ENCODE assay signal across 12 cellular contexts in genomic region chr11:64768300-64768694, GRCh38. TPM values are rescaled to one million over a fixed set of nuclear protein-coding genes. Genes with fewer than 3 reads are reported as not detected.
DNase-seq lines count a peak whose midpoint lies in the region; ATAC-seq and TF ChIP-seq lines count a peak whose summit lies in the region.
"Had no signal": no experiment of that assay in that cellular context is flagged by ENCODE, and none has a peak within 500 bp of the region (broad histone marks: within the 10 kb centered on the region; RNA-seq: fewer than 3 reads in every experiment).

No MANE protein-coding gene starts in this region.

- H3K9me3 Mint-ChIP-seq in natural killer cell = no peaks in the 10 kb centered on the region
- H3K9me3 Mint-ChIP-seq in natural killer cell treated with Interleukin-12 subunit alpha and Interleukin-12 subunit beta and Interleukin-15 and Interleukin-18, amount 100 ng/mL, for 72 hours = no peaks in the 10 kb centered on the region
- H3K9me3 Mint-ChIP-seq in activated CD4-positive, alpha-beta memory T cell treated with anti-CD3 and anti-CD28 coated beads, Interleukin-2, amount 10 ng/mL, durations not matched to agents 7 days and 5 days = no peaks in the 10 kb centered on the region
- no peaks in the 10 kb centered on the region for H3K9me3 Mint-ChIP-seq in type B pancreatic cell

- POLR2A ChIA-PET in activated CD4-positive, alpha-beta memory T cell treated with anti-CD3 and anti-CD28 coated beads, Interleukin-2, amount 10 ng/mL, durations not matched to agents 7 days and 5 days (lab: Charles Lee) = interaction anchor here (1.2 to 13.2 kb wide), 5 partner anchors 9 to 26 kb away, joined by 3 to 435 read pairs (median 7); partner anchors contain the start of genes RASGRP2 and SF1

- H3K27me3 Mint-ChIP-seq in natural killer cell (ENCODE audit: low read depth in 2 of 2) (no peaks in the 10 kb centered on the region), type B pancreatic cell (no peaks in the 10 kb centered on the region)
- H3K27me3 Mint-ChIP-seq in natural killer cell treated with Interleukin-12 subunit alpha and Interleukin-12 subunit beta and Interleukin-15 and Interleukin-18, amount 100 ng/mL, for 72 hours = no peaks in the 10 kb centered on the region
- H3K27me3 Mint-ChIP-seq in activated CD4-positive, alpha-beta memory T cell treated with anti-CD3 and anti-CD28 coated beads, Interleukin-2, amount 10 ng/mL, durations not matched to agents 7 days and 5 days = no peaks in the 10 kb centered on the region

- ATAC-seq in natural killer cell (no peak), gastroesophageal sphincter (no peak), GM18502 (IDR thresholded peaks at IDR 0.05; ENCODE audit: poor library complexity, unreplicated experiment) (no peak), GM21723 (IDR thresholded peaks at IDR 0.05; ENCODE audit: unreplicated experiment) (no peak)
- ATAC-seq in natural killer cell treated with Interleukin-12 subunit alpha and Interleukin-12 subunit beta and Interleukin-15 and Interleukin-18, amount 100 ng/mL, for 72 hours = no peak

- intact Hi-C loops in natural killer cell (cut with micrococcal nuclease) = no loop called here

- H3K36me3 Mint-ChIP-seq in natural killer cell (peaks cover 45% of the 10 kb centered on the region), type B pancreatic cell (peaks cover 60% of the 10 kb centered on the region)
- peaks cover 64% of the 10 kb centered on the region for H3K36me3 Mint-ChIP-seq in natural killer cell treated with Interleukin-12 subunit alpha and Interleukin-12 subunit beta and Interleukin-15 and Interleukin-18, amount 100 ng/mL, for 72 hours
- H3K36me3 Mint-ChIP-seq in activated CD4-positive, alpha-beta memory T cell treated with anti-CD3 and anti-CD28 coated beads, Interleukin-2, amount 10 ng/mL, durations not matched to agents 7 days and 5 days (ENCODE audit: low read depth) = peaks cover 94% of the 10 kb centered on the region

- peak overlapping the region in 3 of 4 donors; percentile 77 to 86 (median 82) for H3K27ac ChIP-seq in gastroesophageal sphincter

- no peak for TF ChIP-seq POLR2A in gastroesophageal sphincter (IDR thresholded peaks at IDR 0.05)

- no peaks in the 10 kb centered on the region for H3K9me3 ChIP-seq in gastroesophageal sphincter
- H3K9me3 ChIP-seq: mucosa of descending colon, psoas muscle, tibial nerve had no signal

- no peaks in the 10 kb centered on the region for H3K27me3 ChIP-seq in gastroesophageal sphincter
- H3K27me3 ChIP-seq: tibial nerve had no signal

- H3K4me3 ChIP-seq in gastroesophageal sphincter = no peak overlapping the region
- H3K4me3 ChIP-seq: mucosa of descending colon, psoas muscle, tibial nerve had no signal

- peak overlapping the region; percentile 83 to 95 for H3K27ac Mint-ChIP-seq in natural killer cell
- peak overlapping the region in 1 of 2 donors; percentile 4 for H3K27ac Mint-ChIP-seq in natural killer cell treated with Interleukin-12 subunit alpha and Interleukin-12 subunit beta and Interleukin-15 and Interleukin-18, amount 100 ng/mL, for 72 hours
- H3K27ac Mint-ChIP-seq in activated CD4-positive, alpha-beta memory T cell treated with anti-CD3 and anti-CD28 coated beads, Interleukin-2, amount 10 ng/mL, durations not matched to agents 7 days and 5 days = peak overlapping the region; percentile 85
- H3K27ac Mint-ChIP-seq in type B pancreatic cell = peak overlapping the region; percentile 50

- H3K4me1 Mint-ChIP-seq in natural killer cell (peaks cover 80 to 83% of the 10 kb centered on the region in 2 donors), type B pancreatic cell (ENCODE audit: unreplicated experiment) (peaks cover 28% of the 10 kb centered on the region)
- H3K4me1 Mint-ChIP-seq in natural killer cell treated with Interleukin-12 subunit alpha and Interleukin-12 subunit beta and Interleukin-15 and Interleukin-18, amount 100 ng/mL, for 72 hours (ENCODE audit: low read depth in 2 of 2) = peaks cover 70 to 78% of the 10 kb centered on the region in 2 donors
- H3K4me1 Mint-ChIP-seq in activated CD4-positive, alpha-beta memory T cell treated with anti-CD3 and anti-CD28 coated beads, Interleukin-2, amount 10 ng/mL, durations not matched to agents 7 days and 5 days = peaks cover 90% of the 10 kb centered on the region

- TF ChIP-seq CTCF in natural killer cell (IDR thresholded peaks at IDR 0.05) (no peak), gastroesophageal sphincter (IDR thresholded peaks at IDR 0.05) (no peak), type B pancreatic cell (conservative IDR thresholded peaks at IDR 0.05) (no peak)

- no peak for TF ChIP-seq EP300 in gastroesophageal sphincter (IDR thresholded peaks at IDR 0.05)

- H3K4me3 Mint-ChIP-seq in natural killer cell = peak overlapping the region; percentile 9
- no peak overlapping the region for H3K4me3 Mint-ChIP-seq in natural killer cell treated with Interleukin-12 subunit alpha and Interleukin-12 subunit beta and Interleukin-15 and Interleukin-18, amount 100 ng/mL, for 72 hours
- no peak overlapping the region for H3K4me3 Mint-ChIP-seq in activated CD4-positive, alpha-beta memory T cell treated with anti-CD3 and anti-CD28 coated beads, Interleukin-2, amount 10 ng/mL, durations not matched to agents 7 days and 5 days
- no peak overlapping the region for H3K4me3 Mint-ChIP-seq in type B pancreatic cell

- H3K36me3 ChIP-seq in gastroesophageal sphincter = peaks cover 29 to 100% of the 10 kb centered on the region in 2 donors

- no peak for DNase-seq in natural killer cell
- no peak for DNase-seq in natural killer cell treated with Interleukin-12 subunit alpha and Interleukin-12 subunit beta and Interleukin-15 and Interleukin-18, amount 100 ng/mL, for 72 hours (ENCODE audit: low spot score)
- DNase-seq in activated CD4-positive, alpha-beta memory T cell treated with anti-CD3 and anti-CD28 coated beads, Interleukin-2, amount 10 ng/mL, durations not matched to agents 7 days and 5 days = no peak
- DNase-seq in type B pancreatic cell (ENCODE audit: extremely low spot score, unreplicated experiment) = no peak
- no peak for DNase-seq in kidney tubule cell (ENCODE audit: low spot score)
- DNase-seq: NCI-H748 treated with DMSO at 0.1 percent for 48 hours had no signal

- peaks cover 17 to 89% (median 28%) of the 10 kb centered on the region in 3 donors for H3K4me1 ChIP-seq in gastroesophageal sphincter

- WGBS in gastroesophageal sphincter (ENCODE audit: low coverage in 1 of 2), 2 donors = 69 to 75% methylated on average over 3 to 6 of the region's 6 CpGs

- CTCF ChIA-PET in activated CD4-positive, alpha-beta memory T cell treated with anti-CD3 and anti-CD28 coated beads, Interleukin-2, amount 10 ng/mL, durations not matched to agents 7 days and 5 days (lab: Charles Lee) = interaction anchor here (0.9 to 3.1 kb wide), 6 partner anchors 9 to 26 kb away, joined by 3 to 20 read pairs (median 7); partner anchors contain the start of genes RASGRP2 and SF1

RNA-seq across cellular contexts. Expression of gene PYGM, which starts 8.5 kb away (rescaled TPM):
- total RNA-seq in natural killer cell (1 to 10 TPM; 4.1 to 8.4 (median 6.1) TPM), gastroesophageal sphincter (10 to 100 TPM; 10.5 to 55.2 (median 32.8) TPM), type B pancreatic cell (ENCODE audit: low replicate concordance) (2.0 and 239 TPM in 2 replicates)
- 1 to 10 TPM; 4.7 to 5.6 TPM for total RNA-seq in natural killer cell treated with Interleukin-12 subunit alpha and Interleukin-12 subunit beta and Interleukin-15 and Interleukin-18, amount 100 ng/mL, for 72 hours
- total RNA-seq in activated CD4-positive, alpha-beta memory T cell treated with anti-CD3 and anti-CD28 coated beads, Interleukin-2, amount 10 ng/mL, durations not matched to agents 7 days and 5 days = 1 to 10 TPM; 3.1 to 4.0 TPM

RNA-seq across cellular contexts. Expression of gene SF1, which starts 10.0 kb away (rescaled TPM):
- total RNA-seq in natural killer cell (100 to 1,000 TPM; 841 to 864 (median 845) TPM), gastroesophageal sphincter (100 to 1,000 TPM; 187 to 314 (median 253) TPM), type B pancreatic cell (ENCODE audit: low replicate concordance) (315 and 450 TPM in 2 replicates)
- 100 to 1,000 TPM; 376 to 425 TPM for total RNA-seq in natural killer cell treated with Interleukin-12 subunit alpha and Interleukin-12 subunit beta and Interleukin-15 and Interleukin-18, amount 100 ng/mL, for 72 hours
- total RNA-seq in activated CD4-positive, alpha-beta memory T cell treated with anti-CD3 and anti-CD28 coated beads, Interleukin-2, amount 10 ng/mL, durations not matched to agents 7 days and 5 days = 100 to 1,000 TPM; 385 to 390 TPM

RNA-seq across cellular contexts. Expression of gene RASGRP2, which starts 24.4 kb away (rescaled TPM):
- 100 to 1,000 TPM; 371 to 417 (median 394) TPM for total RNA-seq in natural killer cell
- 10 to 100 TPM; 13.6 to 27.7 TPM for total RNA-seq in natural killer cell treated with Interleukin-12 subunit alpha and Interleukin-12 subunit beta and Interleukin-15 and Interleukin-18, amount 100 ng/mL, for 72 hours
- 100 to 1,000 TPM; 179 to 183 TPM for total RNA-seq in activated CD4-positive, alpha-beta memory T cell treated with anti-CD3 and anti-CD28 coated beads, Interleukin-2, amount 10 ng/mL, durations not matched to agents 7 days and 5 days
- total RNA-seq in gastroesophageal sphincter = 10 to 100 TPM; 34.5 to 84.9 (median 41.1) TPM
- 3.0 and 11.7 TPM in 2 replicates for total RNA-seq in type B pancreatic cell (ENCODE audit: low replicate concordance)

RNA-seq across cellular contexts. Expression of gene MAP4K2, which starts 34.7 kb away (rescaled TPM):
- total RNA-seq in natural killer cell = 10 to 100 TPM; 38.3 to 40.6 (median 38.7) TPM
- 10 to 100 TPM; 17.6 to 47.1 TPM for total RNA-seq in natural killer cell treated with Interleukin-12 subunit alpha and Interleukin-12 subunit beta and Interleukin-15 and Interleukin-18, amount 100 ng/mL, for 72 hours
- total RNA-seq in activated CD4-positive, alpha-beta memory T cell treated with anti-CD3 and anti-CD28 coated beads, Interleukin-2, amount 10 ng/mL, durations not matched to agents 7 days and 5 days = 10 to 100 TPM; 95.6 to 98.0 TPM
- 10 to 100 TPM; 17.6 to 24.0 (median 19.6) TPM for total RNA-seq in gastroesophageal sphincter
- 8.6 and 20.2 TPM in 2 replicates for total RNA-seq in type B pancreatic cell (ENCODE audit: low replicate concordance)

RNA-seq across cellular contexts. Expression of gene MEN1, which starts 42.1 kb away (rescaled TPM):
- 10 to 100 TPM; 29.3 to 42.2 (median 32.2) TPM for total RNA-seq in natural killer cell
- total RNA-seq in natural killer cell treated with Interleukin-12 subunit alpha and Interleukin-12 subunit beta and Interleukin-15 and Interleukin-18, amount 100 ng/mL, for 72 hours = 10 to 100 TPM; 32.6 to 53.5 TPM
- 10 to 100 TPM; 32.5 to 33.4 TPM for total RNA-seq in activated CD4-positive, alpha-beta memory T cell treated with anti-CD3 and anti-CD28 coated beads, Interleukin-2, amount 10 ng/mL, durations not matched to agents 7 days and 5 days
- 10 to 100 TPM in 2 of 4 donors, 1 to 10 TPM in 2; 7.1 to 20.9 (median 11.6) TPM for total RNA-seq in gastroesophageal sphincter
- total RNA-seq in type B pancreatic cell (ENCODE audit: low replicate concordance) = 35.5 and 50.6 TPM in 2 replicates
